ENCODE assay signal across 9 cellular contexts in genomic region chrX:13250831-13251612, GRCh38.
DNase-seq lines count a peak whose midpoint lies in the region; ATAC-seq, FAIRE-seq and TF ChIP-seq lines count a peak whose summit lies in the region.
"Had no signal": no experiment of that assay in that cellular context is flagged by ENCODE, and none has a peak within 500 bp of the region (broad histone marks: within the 10 kb centered on the region; RNA-seq: fewer than 3 reads in every experiment).

No MANE protein-coding gene starts in this region.

- TF ChIP-seq EP300 in GM12878 (IDR thresholded peaks at IDR 0.05; ENCODE audit: borderline replicate concordance in 1 of 2, control insufficient read depth in 1 of 2, low read depth in 2 of 2, low read length in 2 of 2) = no peak
- TF ChIP-seq EP300 in suprapubic skin (IDR thresholded peaks at IDR 0.05) = no peak

- H3K4me3 Mint-ChIP-seq in natural killer cell treated with Interleukin-12 subunit alpha and Interleukin-12 subunit beta and Interleukin-15 and Interleukin-18, amount 100 ng/mL, for 72 hours = no peak overlapping the region
- H3K4me3 Mint-ChIP-seq: activated T-helper 17 cell treated with anti-CD3 and anti-CD28 coated beads, Interleukin-2, amount 50 U/mL, for 72 hours; stimulated activated memory B cell treated with anti-CD40 and anti-IgM and Interleukin-4, amounts not matched to agents 10 μg/mL and 1 μg/mL and 100 μg/mL, for 72 hours had no signal

- H3K36me3 ChIP-seq in GM12878 (ENCODE audit: control insufficient read depth in 2 of 2, insufficient read depth in 2 of 2, low read length in 1 of 2) (no peaks in the 10 kb centered on the region), suprapubic skin (no peaks in the 10 kb centered on the region)

- POLR2A ChIA-PET in GM12878 (lab: Charles Lee) = interaction anchor here (0.7 to 1.1 kb wide), 3 partner anchors 11 to 99 kb away, joined by 3 to 6 read pairs (median 5); no protein-coding TSS in a partner anchor

- peaks cover 0 to 25% of the 10 kb centered on the region in 2 donors for H3K27me3 Mint-ChIP-seq in natural killer cell treated with Interleukin-12 subunit alpha and Interleukin-12 subunit beta and Interleukin-15 and Interleukin-18, amount 100 ng/mL, for 72 hours
- H3K27me3 Mint-ChIP-seq: activated T-helper 17 cell treated with anti-CD3 and anti-CD28 coated beads, Interleukin-2, amount 50 U/mL, for 72 hours; stimulated activated memory B cell treated with anti-CD40 and anti-IgM and Interleukin-4, amounts not matched to agents 10 μg/mL and 1 μg/mL and 100 μg/mL, for 72 hours had no signal

- 52% methylated on average over 7 of the region's 7 CpGs for WGBS in GM12878 (ENCODE audit: insufficient coverage, insufficient replicate concordance, low lambda C conversion rate, missing lambda C conversion rate)
- 58% methylated on average over 7 of the region's 7 CpGs for WGBS in suprapubic skin

- no peak for TF ChIP-seq CTCF in GM12878 (IDR thresholded peaks at IDR 0.05 in 2 of 3, conservative IDR thresholded peaks at IDR 0.05 in 1 of 3; ENCODE audit: control insufficient read depth in 2 of 3, extremely low read depth in 1 of 3, insufficient read depth in 1 of 3, low read depth in 3 of 3, low read length in 3 of 3)
- TF ChIP-seq CTCF in suprapubic skin (IDR thresholded peaks at IDR 0.05) = no peak

- peaks cover 28 to 36% of the 10 kb centered on the region in 2 donors for H3K4me1 Mint-ChIP-seq in natural killer cell treated with Interleukin-12 subunit alpha and Interleukin-12 subunit beta and Interleukin-15 and Interleukin-18, amount 100 ng/mL, for 72 hours (ENCODE audit: low read depth in 2 of 2)

- no peak for ATAC-seq in GM12878
- ATAC-seq in HG02623 (IDR thresholded peaks at IDR 0.05; ENCODE audit: unreplicated experiment) = no peak
- no peak for ATAC-seq in GM18517 (IDR thresholded peaks at IDR 0.05; ENCODE audit: unreplicated experiment)
- ATAC-seq in natural killer cell treated with Interleukin-12 subunit alpha and Interleukin-12 subunit beta and Interleukin-15 and Interleukin-18, amount 100 ng/mL, for 72 hours = no peak
- ATAC-seq: activated T-helper 17 cell treated with anti-CD3 and anti-CD28 coated beads, Interleukin-2, amount 50 U/mL, for 72 hours; stimulated activated memory B cell treated with anti-CD40 and anti-IgM and Interleukin-4, amounts not matched to agents 10 μg/mL and 1 μg/mL and 100 μg/mL, for 72 hours had no signal

- peaks cover 3% of the 10 kb centered on the region for H3K36me3 Mint-ChIP-seq in natural killer cell treated with Interleukin-12 subunit alpha and Interleukin-12 subunit beta and Interleukin-15 and Interleukin-18, amount 100 ng/mL, for 72 hours

- TF ChIP-seq POLR2A in GM12878 (IDR thresholded peaks at IDR 0.05; ENCODE audit: low read depth, low read length) = no peak
- TF ChIP-seq POLR2A in suprapubic skin (IDR thresholded peaks at IDR 0.05) = no peak

- H4K20me1 ChIP-seq in GM12878 (ENCODE audit: control insufficient read depth, insufficient read depth) = no peaks in the 10 kb centered on the region

- H3K79me2 ChIP-seq in GM12878 (ENCODE audit: control insufficient read depth, insufficient read depth, low read length) = no peaks in the 10 kb centered on the region

- H3K9me3 Mint-ChIP-seq in natural killer cell treated with Interleukin-12 subunit alpha and Interleukin-12 subunit beta and Interleukin-15 and Interleukin-18, amount 100 ng/mL, for 72 hours = peaks cover 2% of the 10 kb centered on the region
- H3K9me3 Mint-ChIP-seq: activated T-helper 17 cell treated with anti-CD3 and anti-CD28 coated beads, Interleukin-2, amount 50 U/mL, for 72 hours had no signal

- H3K4me1 ChIP-seq in GM12878 (ENCODE audit: control insufficient read depth, insufficient read depth, low read length) = peaks cover 35% of the 10 kb centered on the region
- no peaks in the 10 kb centered on the region for H3K4me1 ChIP-seq in suprapubic skin

- RAD21 ChIA-PET in GM12878 (lab: Charles Lee; ENCODE audit: unreplicated experiment) = interaction anchor here (7.4 kb wide), 1 partner anchor 238 kb away, joined by 148 read pairs; no protein-coding TSS in a partner anchor

- no TSS peak for BruUV-seq in GM12878 (replicated peaks; lab: Mats Ljungman, UMichigan)

- H3K27ac Mint-ChIP-seq in natural killer cell treated with Interleukin-12 subunit alpha and Interleukin-12 subunit beta and Interleukin-15 and Interleukin-18, amount 100 ng/mL, for 72 hours = no peak overlapping the region
- H3K27ac Mint-ChIP-seq: activated T-helper 17 cell treated with anti-CD3 and anti-CD28 coated beads, Interleukin-2, amount 50 U/mL, for 72 hours; stimulated activated memory B cell treated with anti-CD40 and anti-IgM and Interleukin-4, amounts not matched to agents 10 μg/mL and 1 μg/mL and 100 μg/mL, for 72 hours had no signal

- no peak for TF ChIP-seq RAD21 in GM12878 (IDR thresholded peaks at IDR 0.05; ENCODE audit: insufficient read depth, low read depth, low read length)

- no peak overlapping the region for H3K4me2 ChIP-seq in GM12878 (ENCODE audit: control insufficient read depth, insufficient read depth)

- SMC1A ChIA-PET in GM12878 (lab: Charles Lee; ENCODE audit: uncharacterized antibody, unreplicated experiment) = interaction anchor here (4.8 to 7.7 kb wide), 3 partner anchors 12 to 237 kb away, joined by 56 to 153 read pairs (median 142); no protein-coding TSS in a partner anchor

- no peak overlapping the region for H3K4me3 ChIP-seq in GM12878
- H3K4me3 ChIP-seq in suprapubic skin = no peak overlapping the region

- CTCF ChIA-PET in GM12878 (lab: Yijun Ruan, JAX) = interaction anchor here (6.5 kb wide), 1 partner anchor 305 kb away, joined by 84 read pairs; no protein-coding TSS in a partner anchor

- intact Hi-C loops in GM12878 (cut with micrococcal nuclease; ENCODE audit: unreplicated experiment) = loop anchor here (10.0 kb wide), 2 partner anchors 404 to 436 kb away; partner anchors contain the start of gene TCEANC

- no peaks in the 10 kb centered on the region for H3K27me3 ChIP-seq in GM12878 (replicated peaks in 1 of 2; ENCODE audit: control insufficient read depth in 2 of 2, insufficient read depth in 2 of 2, low read length in 1 of 2)
- no peaks in the 10 kb centered on the region for H3K27me3 ChIP-seq in suprapubic skin

- no peak overlapping the region for H2AFZ ChIP-seq in GM12878 (ENCODE audit: control insufficient read depth, low read depth, low read length)

- H3K9ac ChIP-seq in GM12878 (ENCODE audit: control insufficient read depth, insufficient read depth, low read length) = no peak overlapping the region

- peak; percentile 53 for DNase-seq in HS-5 (ENCODE audit: low read depth)
- DNase-seq in GM12878 (ENCODE audit: low read depth, low spot score) = no peak
- DNase-seq in hepatic stellate cell (ENCODE audit: low spot score) = peak; percentile 26
- DNase-seq in suprapubic skin (ENCODE audit: low spot score in 2 of 2) = peak in 1 of 2 donors; percentile 68
- DNase-seq in natural killer cell treated with Interleukin-12 subunit alpha and Interleukin-12 subunit beta and Interleukin-15 and Interleukin-18, amount 100 ng/mL, for 72 hours (ENCODE audit: low spot score) = no peak

- no peak for FAIRE-seq in GM12878 (lab: Jason Lieb, UNC)

- H3K27ac ChIP-seq in GM12878 (ENCODE audit: control insufficient read depth, insufficient read depth) (no peak overlapping the region), suprapubic skin (peak overlapping the region; percentile 38)

- in situ Hi-C loops in GM12878 (cut with MboI) = loop anchor here (10.0 kb wide), 1 partner anchor 234 kb away; no protein-coding TSS in a partner anchor

- H3K9me3 ChIP-seq in GM12878 (replicated peaks; ENCODE audit: control insufficient read depth, insufficient read depth, low read length) (peaks cover 13% of the 10 kb centered on the region), suprapubic skin (no peaks in the 10 kb centered on the region)

TF ChIP-seq in GM12878, 131 proteins besides CTCF, POLR2A, EP300 and RAD21:
- no peak for TF ChIP-seq IKZF2 (IDR thresholded peaks at IDR 0.05)
- TF ChIP-seq RUNX3 (IDR thresholded peaks at IDR 0.05; ENCODE audit: low read length) = peak; percentile 13; the same call in 1 of the 2 replicates

Comparison
In these comparisons a context has a peak if more than half of its experiments do, and no peak if none do; other contexts are left out.
1. DNase-seq: peak in HS-5 (single experiment) and hepatic stellate cell (single experiment); none in GM12878 (single experiment) and natural killer cell treated with Interleukin-12 subunit alpha and Interleukin-12 subunit beta and Interleukin-15 and Interleukin-18, amount 100 ng/mL, for 72 hours (single experiment).